In genomic region chr2:112305132-112305531, GRCh38 we compare ENCODE assay signal across 24 cellular contexts. TPM values are rescaled to one million over a fixed set of nuclear protein-coding genes. Genes with fewer than 3 reads are reported as not detected.
DNase-seq lines count a peak whose midpoint lies in the region; ATAC-seq, FAIRE-seq and TF ChIP-seq lines count a peak whose summit lies in the region.
"Had no signal": no experiment of that assay in that cellular context is flagged by ENCODE, and none has a peak within 500 bp of the region (broad histone marks: within the 10 kb centered on the region; RNA-seq: fewer than 3 reads in every experiment).

No MANE protein-coding gene starts in this region.

- H3K4me1 ChIP-seq in IMR-90 (ENCODE audit: control insufficient read depth, insufficient read depth, low read length): peaks cover 7% of the 10 kb centered on the region
- peaks cover 4 to 16% of the 10 kb centered on the region in 2 donors for H3K4me1 ChIP-seq in ascending aorta
- H3K4me1 ChIP-seq in body of pancreas: peaks cover 18% of the 10 kb centered on the region
- H3K4me1 ChIP-seq: BLaER1 had no signal

- intact Hi-C loops in IMR-90 (cut with micrococcal nuclease) (no loop called here), ascending aorta (cut with DNase I) (no loop called here), body of pancreas (cut with DNase I) (no loop called here)

- FAIRE-seq in G401.6 (lab: Jason Lieb, UNC) (peak; percentile 11), islet of Langerhans (lab: Jason Lieb, UNC) (peak; percentile 27)
- FAIRE-seq: H1 had no signal

- no peak overlapping the region for H2BK5ac ChIP-seq in IMR-90 (ENCODE audit: low read depth, low read length, poor library complexity, severe bottlenecking)

- POLR2A ChIA-PET in IMR-90 (lab: Charles Lee; ENCODE audit: unreplicated experiment): no interaction called here

- WGBS in IMR-90 (ENCODE audit: extremely low coverage in 2 of 2, insufficient read length in 1 of 2), 2 experiments: no CpG with 5 or more reads among the region's 1 CpG
- 96 to 100% methylated on average over 1 of the region's 1 CpG for WGBS in body of pancreas, 2 donors

- H3K56ac ChIP-seq in IMR-90 (ENCODE audit: extremely low read depth, insufficient read depth, low read length): no peak overlapping the region

- DNase-seq in IMR-90: no peak
- DNase-seq in ascending aorta (ENCODE audit: low spot score in 2 of 2): no peak
- no peak for DNase-seq in AG08396 (ENCODE audit: low spot score)
- no peak for DNase-seq in body of pancreas
- DNase-seq in GM19238 (ENCODE audit: insufficient read length, low spot score): no peak
- DNase-seq: CD4-positive, CD25-positive, alpha-beta regulatory T cell; HCEC 1CT; NCI-H1048; NCI-H1417 treated with DMSO at 0.1 percent for 48 hours; NCI-H187 treated with DMSO at 0.1 percent for 48 hours; NCI-H2107; NCI-H446; NCI-H524 treated with DMSO at 0.1 percent for 48 hours; NCI-H82; NK-92 treated with Interleukin-12 subunit alpha and Interleukin-12 subunit beta, amount 100 ng/mL, for 24 hours; SIG-M5; SW 1271 had no signal

- no TSS peak for BruUV-seq in IMR-90 (replicated peaks; lab: Mats Ljungman, UMichigan)

- no peaks in the 10 kb centered on the region for H3K79me1 ChIP-seq in IMR-90 (ENCODE audit: low read depth in 1 of 2, low read length in 2 of 2)

- H2BK20ac ChIP-seq in IMR-90 (ENCODE audit: low read depth, low read length): no peak overlapping the region

- no peak for TF ChIP-seq RAD21 in IMR-90 (IDR thresholded peaks at IDR 0.05; ENCODE audit: low read length)

- H3K9me1 ChIP-seq in IMR-90 (ENCODE audit: insufficient read depth, low read length): no peaks in the 10 kb centered on the region

- dilution Hi-C loops in IMR-90 (cut with HindIII; ENCODE audit: low sequenced_read_pairs, unreplicated experiment): no loop called here

- H3K36me3 ChIP-seq in IMR-90 (ENCODE audit: control insufficient read depth, insufficient read depth, low read length): no peaks in the 10 kb centered on the region; the same call in 1 of the 2 replicates
- H3K36me3 ChIP-seq in ascending aorta: no peaks in the 10 kb centered on the region
- H3K36me3 ChIP-seq in body of pancreas (replicated peaks in 1 of 2; ENCODE audit: insufficient read depth in 1 of 2, low read depth in 2 of 2): no peaks in the 10 kb centered on the region

- no peak overlapping the region for H3K27ac ChIP-seq in IMR-90 (ENCODE audit: insufficient read depth, low read length)
- peak overlapping the region; percentile 80 to 87 for H3K27ac ChIP-seq in ascending aorta
- H3K27ac ChIP-seq in body of pancreas: no peak overlapping the region
- H3K27ac ChIP-seq: BLaER1, KMS-11, SK-N-MC had no signal

- no peak overlapping the region for H4K91ac ChIP-seq in IMR-90 (ENCODE audit: insufficient read depth, low read depth, low read length)

- no peak overlapping the region for H3K4me3 ChIP-seq in IMR-90 (ENCODE audit: insufficient read depth, low read depth, low read length)
- H3K4me3 ChIP-seq in ascending aorta: no peak overlapping the region
- no peak overlapping the region for H3K4me3 ChIP-seq in body of pancreas
- H3K4me3 ChIP-seq: BLaER1, SK-N-MC had no signal

- H3K4me2 ChIP-seq in IMR-90 (ENCODE audit: low read depth, low read length): no peak overlapping the region
- H3K4me2 ChIP-seq: BLaER1, KMS-11 had no signal

- TF ChIP-seq POLR2A in IMR-90 (IDR thresholded peaks at IDR 0.05; ENCODE audit: low read depth, low read length) (no peak), body of pancreas (IDR thresholded peaks at IDR 0.05) (no peak)

- no peak overlapping the region for H2AFZ ChIP-seq in IMR-90 (replicated peaks; ENCODE audit: low read length, poor library complexity)

- H3K18ac ChIP-seq in IMR-90 (ENCODE audit: low read depth, low read length): no peak overlapping the region

- no peak overlapping the region for H4K8ac ChIP-seq in IMR-90 (ENCODE audit: low read depth in 2 of 2, low read length in 2 of 2)

- CTCF ChIA-PET in IMR-90 (lab: Yijun Ruan, JAX): no interaction called here

- H2AK9ac ChIP-seq in IMR-90 (replicated peaks; ENCODE audit: low read depth, low read length, poor library complexity): no peak overlapping the region

- no peak overlapping the region for H3K14ac ChIP-seq in IMR-90 (replicated peaks; ENCODE audit: low read depth, low read length)

- H3K27me3 ChIP-seq in IMR-90 (ENCODE audit: control insufficient read depth, insufficient read depth, low read length) (no peaks in the 10 kb centered on the region), ascending aorta (no peaks in the 10 kb centered on the region), body of pancreas (no peaks in the 10 kb centered on the region)
- H3K27me3 ChIP-seq: BLaER1 had no signal

- H2BK120ac ChIP-seq in IMR-90 (ENCODE audit: low read depth, low read length): no peak overlapping the region

- TF ChIP-seq CTCF in IMR-90 (conservative IDR thresholded peaks at IDR 0.05; ENCODE audit: low read depth, low read length): no peak
- TF ChIP-seq CTCF in ascending aorta (IDR thresholded peaks at IDR 0.05): no peak
- TF ChIP-seq CTCF in body of pancreas (IDR thresholded peaks at IDR 0.05): no peak

- H3K23ac ChIP-seq in IMR-90 (ENCODE audit: low read depth, low read length): no peak overlapping the region

- ATAC-seq in IMR-90 (ENCODE audit: low read depth) (peak; percentile 18; the same call in 1 of the 2 replicates), body of pancreas (no peak)
- ATAC-seq: Panc1 had no signal

- no peak overlapping the region for H2BK15ac ChIP-seq in IMR-90 (ENCODE audit: low read depth, low read length)

- H4K20me1 ChIP-seq in IMR-90 (ENCODE audit: insufficient read depth, low read length): no peaks in the 10 kb centered on the region
- H4K20me1 ChIP-seq: BLaER1 had no signal

- in situ Hi-C loops in IMR-90 (cut with MboI; ENCODE audit: low sequenced_read_pairs): no loop called here

- H2AK5ac ChIP-seq in IMR-90 (ENCODE audit: low read depth, low read length): no peak overlapping the region

- no peak overlapping the region for H3K4ac ChIP-seq in IMR-90 (ENCODE audit: low read depth, low read length)

- no peak overlapping the region for H3K9ac ChIP-seq in IMR-90 (ENCODE audit: low read depth, low read length)
- H3K9ac ChIP-seq: BLaER1, KMS-11 had no signal

- H4K5ac ChIP-seq in IMR-90 (ENCODE audit: low read depth, low read length): no peak overlapping the region

- H3K9me3 ChIP-seq in IMR-90 (ENCODE audit: control insufficient read depth, insufficient read depth, low read length): no peaks in the 10 kb centered on the region
- no peaks in the 10 kb centered on the region for H3K9me3 ChIP-seq in ascending aorta
- no peaks in the 10 kb centered on the region for H3K9me3 ChIP-seq in body of pancreas
- H3K9me3 ChIP-seq: BLaER1 had no signal

TF ChIP-seq in IMR-90, 13 proteins besides CTCF, POLR2A, EP300 and RAD21:
- no peak for TF ChIP-seq BHLHE40 (IDR thresholded peaks at IDR 0.05; ENCODE audit: low read depth, low read length)
- no peak for TF ChIP-seq MAFK (IDR thresholded peaks at IDR 0.05; ENCODE audit: low read depth, low read length)
- TF ChIP-seq RFX5 (IDR thresholded peaks at IDR 0.05; ENCODE audit: low read depth, low read length): no peak
- TF ChIP-seq USF2 (IDR thresholded peaks at IDR 0.05; ENCODE audit: low read depth, low read length): no peak
- no peak for TF ChIP-seq MAZ (IDR thresholded peaks at IDR 0.05; ENCODE audit: borderline replicate concordance, low read depth, low read length)
- no peak for TF ChIP-seq SMC3 (IDR thresholded peaks at IDR 0.05; ENCODE audit: low read depth, low read length)
- no peak for TF ChIP-seq CHD1 (IDR thresholded peaks at IDR 0.05; ENCODE audit: low read depth, low read length)
- TF ChIP-seq MXI1 (IDR thresholded peaks at IDR 0.05; ENCODE audit: borderline replicate concordance, low read depth, low read length): no peak
- no peak for TF ChIP-seq ELK1 (IDR thresholded peaks at IDR 0.05; ENCODE audit: borderline replicate concordance, low read depth, low read length)
- no peak for TF ChIP-seq CEBPB (IDR thresholded peaks at IDR 0.05; ENCODE audit: low read depth, low read length)
- no peak for TF ChIP-seq FOS (IDR thresholded peaks at IDR 0.05; ENCODE audit: low read depth, low read length)
- no peak for TF ChIP-seq NFE2L2 (IDR thresholded peaks at IDR 0.05; ENCODE audit: low read depth, low read length)
- TF ChIP-seq RCOR1 (IDR thresholded peaks at IDR 0.05; ENCODE audit: insufficient replicate concordance, low read length): no peak

RNA-seq across cellular contexts. Expression of gene ZC3H6, which starts 29.7 kb away (rescaled TPM):
- total RNA-seq in IMR-90 (2012; rRNA removed): 2.0 and 2.2 TPM in 2 replicates
- polyA plus RNA-seq in IMR-90 (2012; rRNA removed): 0.55 and 0.60 TPM in 2 replicates
- 0.14 and 0.18 TPM in 2 replicates for polyA plus RNA-seq in IMR-90 (2012; cell fraction: cytosol; rRNA removed)
- polyA plus RNA-seq in IMR-90 (2012; cell fraction: nucleus; rRNA removed; ENCODE audit: low replicate concordance): 0.29 and 1.2 TPM in 2 replicates
- total RNA-seq in ascending aorta: 1.5 TPM
- 1 to 10 TPM; 4.0 to 7.0 TPM for total RNA-seq in body of pancreas

RNA-seq across cellular contexts. Expression of gene ZC3H8, which starts 50.3 kb away (rescaled TPM):
- total RNA-seq in IMR-90 (2012; rRNA removed) (0.18 and 1.7 TPM in 2 replicates), ascending aorta (0.11 TPM), body of pancreas (10 to 100 TPM; 14.3 to 45.8 TPM)
- polyA plus RNA-seq in IMR-90 (2012; rRNA removed): 1.6 TPM in 2 replicates
- polyA plus RNA-seq in IMR-90 (2012; cell fraction: cytosol; rRNA removed): 0.07 and 0.10 TPM in 2 replicates
- 0.30 and 8.6 TPM in 2 replicates for polyA plus RNA-seq in IMR-90 (2012; cell fraction: nucleus; rRNA removed; ENCODE audit: low replicate concordance)

Comparison
In these comparisons a context has a peak if more than half of its experiments do, and no peak if none do; other contexts are left out.
1. H3K27ac ChIP-seq: peak in ascending aorta (2 of 2); none in IMR-90 (single experiment) and body of pancreas (0 of 4).